Comparison of ENCODE assay signal across 1 cellular context in genomic region chr1:202860744-202861419, GRCh38.
TF ChIP-seq lines count a peak whose summit lies in the region.

No MANE protein-coding gene starts in this region.

TF ChIP-seq in HCT116, 20 proteins besides CTCF, POLR2A, EP300 and RAD21 (continued from another document):
- no peak for TF ChIP-seq FOSL1 (IDR thresholded peaks at IDR 0.05; ENCODE audit: low read depth)
- no peak for TF ChIP-seq SIN3A (IDR thresholded peaks at IDR 0.05; ENCODE audit: low read depth)
- no peak for TF ChIP-seq ZNF274 (IDR thresholded peaks at IDR 0.05; ENCODE audit: low read depth, low read length)
- TF ChIP-seq ZFX (IDR thresholded peaks at IDR 0.05), result no peak
- TF ChIP-seq SP1 (IDR thresholded peaks at IDR 0.05; ENCODE audit: low read depth), result no peak
- TF ChIP-seq EGR1 (IDR thresholded peaks at IDR 0.05; ENCODE audit: low read depth), result peak; percentile 70
- no peak for TF ChIP-seq CEBPB (IDR thresholded peaks at IDR 0.05; ENCODE audit: low read depth)
TF ChIP-seq in HCT116: peak in this region for 2.
